In the genomic region with DNA sequence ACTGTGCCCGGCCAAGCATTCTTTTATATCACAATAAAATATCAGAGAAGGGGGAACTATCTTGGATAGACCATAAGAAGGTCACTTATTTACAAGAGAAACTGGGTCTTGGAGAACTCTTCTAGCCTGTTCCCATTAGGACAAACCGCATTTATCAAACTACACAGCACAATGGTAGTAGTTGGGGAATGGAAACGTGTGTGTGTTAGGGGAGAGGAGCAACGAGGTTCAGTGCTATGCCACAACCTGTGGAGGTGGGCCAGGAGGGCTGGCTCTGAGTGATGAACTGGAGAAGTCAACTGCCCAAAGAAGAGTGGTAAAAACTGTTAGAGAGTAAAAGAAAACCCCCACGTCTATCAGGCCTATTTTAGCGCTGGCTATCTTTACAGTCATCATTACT, we compare ENCODE assay signal across 1 cellular context.
TF ChIP-seq lines count a peak whose summit lies in the region.

No MANE protein-coding gene starts in this region.

TF ChIP-seq in IMR-90, 13 proteins besides CTCF, POLR2A, EP300 and RAD21 (continued from another document):
- no peak for TF ChIP-seq MAZ (IDR thresholded peaks at IDR 0.05; ENCODE audit: borderline replicate concordance, low read depth, low read length)
- TF ChIP-seq MAFK (IDR thresholded peaks at IDR 0.05; ENCODE audit: low read depth, low read length): no peak
- no peak for TF ChIP-seq CEBPB (IDR thresholded peaks at IDR 0.05; ENCODE audit: low read depth, low read length)
